In genomic region chr3:187286467-187287059, GRCh38 we compare ENCODE assay signal across 12 cellular contexts. TPM values are rescaled to one million over a fixed set of nuclear protein-coding genes. Genes with fewer than 3 reads are reported as not detected.
DNase-seq lines count a peak whose midpoint lies in the region; ATAC-seq, FAIRE-seq and TF ChIP-seq lines count a peak whose summit lies in the region.
"Had no signal": no experiment of that assay in that cellular context is flagged by ENCODE, and none has a peak within 500 bp of the region (broad histone marks: within the 10 kb centered on the region; RNA-seq: fewer than 3 reads in every experiment).

No MANE protein-coding gene starts in this region.

- no peak overlapping the region for H4K8ac ChIP-seq in H1 (ENCODE audit: extremely low read depth, insufficient read depth, low read length)

- H4K5ac ChIP-seq in H1 (ENCODE audit: insufficient read length, low read depth, low read length) = no peak overlapping the region

- 100% methylated on average over 5 of the region's 5 CpGs; no CpG with 5 or more reads in 1 of the 2 experiments for WGBS in H1 (ENCODE audit: extremely low coverage in 1 of 2, insufficient coverage in 1 of 2, insufficient read length in 1 of 2, insufficient replicate concordance in 2 of 2, low coverage in 1 of 2, low lambda C conversion rate in 2 of 2, missing lambda C conversion rate in 1 of 2), 2 experiments

- CTCF ChIA-PET in Caco-2 (lab: Charles Lee) = interaction anchor here (0.6 kb wide), 1 partner anchor 283 kb away, joined by 3 read pairs; no protein-coding TSS in a partner anchor
- CTCF ChIA-PET in H1 (lab: Charles Lee; ENCODE audit: partially characterized antibody) = interaction anchor here (0.9 to 2.2 kb wide), 8 partner anchors 13 to 432 kb away, joined by 3 to 9 read pairs (median 4); no protein-coding TSS in a partner anchor

- no peak overlapping the region for H3K56ac ChIP-seq in H1 (replicated peaks; ENCODE audit: insufficient read length, low read depth, low read length)

- H3K27ac ChIP-seq in H1 (ENCODE audit: low read depth, low read length) = no peak overlapping the region
- H3K27ac ChIP-seq: SJSA1 had no signal

- no peaks in the 10 kb centered on the region for H4K20me1 ChIP-seq in H1 (replicated peaks in 1 of 2; ENCODE audit: control insufficient read depth in 1 of 2, insufficient read depth in 2 of 2, low read length in 2 of 2)

- no peak overlapping the region for H2AK5ac ChIP-seq in H1 (ENCODE audit: low read depth, low read length)

- H3K4ac ChIP-seq in H1 (replicated peaks; ENCODE audit: insufficient read length, low read depth, low read length) = no peak overlapping the region

- no peak for FAIRE-seq in H1 (lab: Jason Lieb, UNC)

- 0 out of 2 replicates have a peak overlapping the region, but pooled peaks have one; percentile 15 for H2BK5ac ChIP-seq in H1 (ENCODE audit: low read depth, low read length)

- peaks cover 6% of the 10 kb centered on the region for H3K23me2 ChIP-seq in H1 (ENCODE audit: low read depth, low read length)

- TF ChIP-seq RAD21 in H1 (IDR thresholded peaks at IDR 0.05 in 1 of 2, conservative IDR thresholded peaks at IDR 0.05 in 1 of 2; ENCODE audit: low read depth in 2 of 2, low read length in 2 of 2) = no peak

- no peaks in the 10 kb centered on the region for H3K79me2 ChIP-seq in H1 (ENCODE audit: control insufficient read depth in 1 of 2, insufficient read depth in 2 of 2, low read length in 2 of 2)

- no peak overlapping the region for H2BK20ac ChIP-seq in H1 (ENCODE audit: low read length)

- no peak for ATAC-seq in HG03139 (IDR thresholded peaks at IDR 0.05; ENCODE audit: unreplicated experiment)

- no peak overlapping the region for H3K23ac ChIP-seq in H1 (ENCODE audit: insufficient read length)

- H3K4me1 Mint-ChIP-seq in Caco-2 (ENCODE audit: low read depth, unreplicated experiment) (peaks cover 8% of the 10 kb centered on the region), mesothelial cell of epicardium (peaks cover 15% of the 10 kb centered on the region)

- H3K9me3 ChIP-seq in Caco-2 (no peaks in the 10 kb centered on the region; the same call in 1 of the 2 replicates), H1 (ENCODE audit: insufficient read depth in 2 of 2, low read depth in 1 of 2, low read length in 1 of 2) (no peaks in the 10 kb centered on the region)
- H3K9me3 ChIP-seq: SJSA1 had no signal

- no peak overlapping the region for H2BK15ac ChIP-seq in H1 (ENCODE audit: low read length)

- no peak for TF ChIP-seq EP300 in H1 (IDR thresholded peaks at IDR 0.05; ENCODE audit: borderline replicate concordance in 1 of 2, low read depth in 2 of 2, low read length in 2 of 2)

- H3K4me3 Mint-ChIP-seq in Caco-2 (ENCODE audit: unreplicated experiment) (no peak overlapping the region), mesothelial cell of epicardium (no peak overlapping the region)
- H3K4me3 Mint-ChIP-seq: stimulated activated naive CD8-positive, alpha-beta T cell treated with anti-CD3 and anti-CD28 coated beads, Interleukin-15, Interleukin-2, amounts not matched to agents 100 ng/mL and 50 ng/mL, for 24 hours had no signal

- no peaks in the 10 kb centered on the region for H3K36me3 ChIP-seq in Caco-2 (ENCODE audit: control insufficient read depth, insufficient read depth, low read length)
- H3K36me3 ChIP-seq in H1 (ENCODE audit: control insufficient read depth in 2 of 4, insufficient read depth in 4 of 4, low read length in 3 of 4) = no peaks in the 10 kb centered on the region; a peak in 1 of 8 replicates
- H3K36me3 ChIP-seq: SJSA1 had no signal

- no peak overlapping the region for H2BK120ac ChIP-seq in H1 (replicated peaks; ENCODE audit: low read depth, low read length)

- TF ChIP-seq POLR2A in H1 (IDR thresholded peaks at IDR 0.05; ENCODE audit: control extremely low read depth in 1 of 2, low read depth in 2 of 2, low read length in 2 of 2) = no peak

- H3K4me1 ChIP-seq in Caco-2 (no peaks in the 10 kb centered on the region), H1 (replicated peaks in 1 of 4; ENCODE audit: control insufficient read depth in 3 of 4, insufficient read depth in 4 of 4, low read length in 3 of 4) (peaks cover 0 to 6% (median 6%) of the 10 kb centered on the region in 4 experiments; a peak in 5 of 7 replicates)

- no peaks in the 10 kb centered on the region for H3K27me3 ChIP-seq in Caco-2 (replicated peaks; ENCODE audit: control insufficient read depth, insufficient read depth, low read length)
- H3K27me3 ChIP-seq in H1 (replicated peaks in 1 of 4; ENCODE audit: control insufficient read depth in 3 of 4, extremely low read depth in 1 of 4, insufficient read depth in 3 of 4, low read length in 3 of 4) = peaks cover 0 to 3% (median 0%) of the 10 kb centered on the region in 4 experiments; a peak in 3 of 7 replicates
- H3K27me3 ChIP-seq: SJSA1 had no signal

- H3K9me3 Mint-ChIP-seq in Caco-2 (ENCODE audit: unreplicated experiment) (peaks cover 11% of the 10 kb centered on the region), mesothelial cell of epicardium (no peaks in the 10 kb centered on the region)

- TF ChIP-seq CTCF in Caco-2 (IDR thresholded peaks at IDR 0.05; ENCODE audit: insufficient read depth in 1 of 2, low read depth in 1 of 2, low read length in 1 of 2, severe bottlenecking in 1 of 2, unreplicated experiment in 1 of 2) (no peak), H1 (IDR thresholded peaks at IDR 0.05; ENCODE audit: control extremely low read depth in 1 of 3, insufficient read depth in 1 of 3, low read depth in 1 of 3, low read length in 3 of 3) (no peak), mesothelial cell of epicardium (IDR thresholded peaks at IDR 0.05; ENCODE audit: unreplicated experiment) (no peak)

- H2AFZ ChIP-seq in H1 (ENCODE audit: low read length) = no peak overlapping the region

- BruUV-seq in Caco-2 (replicated peaks; lab: Mats Ljungman, UMichigan) = no TSS peak

- H3K36me3 Mint-ChIP-seq in Caco-2 (ENCODE audit: insufficient read depth, unreplicated experiment) = no peaks in the 10 kb centered on the region
- H3K36me3 Mint-ChIP-seq in mesothelial cell of epicardium = no peaks in the 10 kb centered on the region

- peaks cover 3% of the 10 kb centered on the region for H3K27me3 Mint-ChIP-seq in Caco-2 (ENCODE audit: insufficient read depth, unreplicated experiment)
- peaks cover 7% of the 10 kb centered on the region for H3K27me3 Mint-ChIP-seq in mesothelial cell of epicardium (ENCODE audit: low read depth)

- no peak overlapping the region for H3K9ac ChIP-seq in H1 (replicated peaks in 1 of 4; ENCODE audit: extremely low read depth in 1 of 4, low read depth in 3 of 4, low read length in 3 of 4)

- H3K14ac ChIP-seq in H1 (ENCODE audit: insufficient read length) = no peak overlapping the region

- H3K79me1 ChIP-seq in H1 (ENCODE audit: low read depth, low read length) = no peaks in the 10 kb centered on the region

- no peak overlapping the region for H3K4me2 ChIP-seq in H1 (ENCODE audit: insufficient read depth in 1 of 2, low read depth in 2 of 2, low read length in 2 of 2)

- no peak overlapping the region; the same call in 1 of the 2 replicates for H2BK12ac ChIP-seq in H1 (ENCODE audit: low read depth, low read length)

- no peak for DNase-seq in Caco-2
- DNase-seq in M059J (ENCODE audit: low read depth) = peak; percentile 80
- DNase-seq in H1 (ENCODE audit: low read depth in 1 of 2, low spot score in 2 of 2) = no peak
- no peak for DNase-seq in mesothelial cell of epicardium (ENCODE audit: low spot score in 2 of 2, unreplicated experiment in 2 of 2)
- DNase-seq in NCI-H82 treated with DMSO at 0.1 percent for 48 hours (lab: John Stamatoyannopoulos, UW; ENCODE audit: unreplicated experiment) = no peak
- no peak for DNase-seq in D341Med (ENCODE audit: low spot score)
- DNase-seq in NCI-H1092 (lab: John Stamatoyannopoulos, UW) = no peak
- DNase-seq: activated CD4-positive, CD25-positive, alpha-beta regulatory T cell; NCI-H526 treated with DMSO at 0.1 percent for 48 hours had no signal

- no peak overlapping the region for H3K18ac ChIP-seq in H1 (ENCODE audit: extremely low read depth, low read length)

- H3K4me3 ChIP-seq in Caco-2 (ENCODE audit: low read depth, low read length) = no peak overlapping the region
- no peak overlapping the region for H3K4me3 ChIP-seq in H1 (ENCODE audit: extremely low read depth in 1 of 4, insufficient read depth in 2 of 4, low read depth in 3 of 4, low read length in 4 of 4)
- H3K4me3 ChIP-seq: SJSA1 had no signal

- H3K27ac Mint-ChIP-seq in Caco-2 (ENCODE audit: unreplicated experiment) = peak overlapping the region; percentile 53
- H3K27ac Mint-ChIP-seq in mesothelial cell of epicardium = peak overlapping the region; percentile 47
- H3K27ac Mint-ChIP-seq: stimulated activated naive CD8-positive, alpha-beta T cell treated with anti-CD3 and anti-CD28 coated beads, Interleukin-15, Interleukin-2, amounts not matched to agents 100 ng/mL and 50 ng/mL, for 24 hours had no signal

- no peak overlapping the region for H4K91ac ChIP-seq in H1 (replicated peaks; ENCODE audit: insufficient read length, low read length)

- POLR2A ChIA-PET in Caco-2 (lab: Charles Lee) = no interaction called here
- POLR2A ChIA-PET in H1 (lab: Charles Lee; ENCODE audit: partially characterized antibody) = interaction anchor here (1.0 kb wide), 1 partner anchor 12 kb away, joined by 4 read pairs; no protein-coding TSS in a partner anchor

- intact Hi-C loops in Caco-2 (cut with micrococcal nuclease; ENCODE audit: unreplicated experiment) = no loop called here

TF ChIP-seq in H1, 55 proteins besides CTCF, POLR2A, EP300 and RAD21:
- TF ChIP-seq CEBPB (IDR thresholded peaks at IDR 0.05; ENCODE audit: low read depth, low read length) = peak; percentile 53
- no peak for TF ChIP-seq MAFK (IDR thresholded peaks at IDR 0.05; ENCODE audit: low read depth, low read length)

RNA-seq across cellular contexts. Expression of gene MASP1, which starts 5.0 kb away (rescaled TPM):
- total RNA-seq in Caco-2 (2022) (not detected in 2 replicates), mesothelial cell of epicardium (1.4 to 2.4 TPM (median 1.5 TPM) in 3 replicates)
- 1.2 and 3.3 TPM in 2 replicates for total RNA-seq in M059J (2014; rRNA removed; shearing (Covaris generic))
- total RNA-seq in H1 (2021; fragmentation: NEBNext Ultra II Directional; extraction: Animal tissue kit (Norgen Biotek cat#: 25700)) = 2.7 and 3.2 TPM in 2 replicates
- 3.5 and 5.8 TPM in 2 replicates for polyA plus RNA-seq in H1 (2011; rRNA removed)
- polyA plus RNA-seq in H1 (2011; cell fraction: cytosol; rRNA removed) = 4.7 TPM
- 4.2 TPM for polyA plus RNA-seq in H1 (2011; cell fraction: nucleus; rRNA removed)
- polyA plus RNA-seq in H1 (2012, experiment 1 of 2) = 1.6 to 2.8 TPM (median 1.8 TPM) in 4 replicates
- 1.0 TPM for polyA plus RNA-seq in H1 (2012, experiment 2 of 2)
- polyA plus RNA-seq in H1 (2013, experiment 1 of 2) = 3.5 TPM
- polyA plus RNA-seq in H1 (2013, experiment 2 of 2) = 3.8 TPM
- polyA minus RNA-seq in H1 (2011; rRNA and poly(A)+ RNA removed) = 8.3 and 8.4 TPM in 2 replicates
- 3.3 TPM for polyA minus RNA-seq in H1 (2011; cell fraction: cytosol; rRNA and poly(A)+ RNA removed)
- polyA minus RNA-seq in H1 (2011; cell fraction: nucleus; rRNA and poly(A)+ RNA removed) = 5.1 TPM
